In genomic region chr13:48602296-48603040, GRCh38 we compare ENCODE assay signal across 28 cellular contexts. TPM values are rescaled to one million over a fixed set of nuclear protein-coding genes. Genes with fewer than 3 reads are reported as not detected.
A peak's percentile ranks its signal among the peaks of the same experiment; 100 is the strongest.
DNase-seq lines count a peak whose midpoint lies in the region; ATAC-seq, FAIRE-seq and TF ChIP-seq lines count a peak whose summit lies in the region.
"Had no signal": no experiment of that assay in that cellular context is flagged by ENCODE, and none has a peak within 500 bp of the region (broad histone marks: within the 10 kb centered on the region; RNA-seq: fewer than 3 reads in every experiment).

No MANE protein-coding gene starts in this region.

- TF ChIP-seq CTCF in astrocyte (IDR thresholded peaks at IDR 0.05; ENCODE audit: insufficient read depth, low read depth, low read length) = no peak
- no peak for TF ChIP-seq CTCF in nephron (IDR thresholded peaks at IDR 0.05; ENCODE audit: unreplicated experiment in 3 of 3)

- FAIRE-seq in GM18507 (lab: Jason Lieb, UNC) = peak; percentile 15
- FAIRE-seq in astrocyte (lab: Jason Lieb, UNC) = no peak
- FAIRE-seq: bronchial epithelial cell, colon, keratinocyte, urothelium cell line had no signal

- no peak overlapping the region for H2AFZ ChIP-seq in astrocyte (ENCODE audit: low read depth, low read length)

- H3K27me3 Mint-ChIP-seq in astrocyte (ENCODE audit: low read depth, unreplicated experiment) (no peaks in the 10 kb centered on the region), nephron (ENCODE audit: low read depth) (no peaks in the 10 kb centered on the region)

- no peak for DNase-seq in GM18507 (ENCODE audit: extremely low spot score, insufficient read length, low read depth)
- no peak for DNase-seq in astrocyte (ENCODE audit: low read depth)
- no peak for DNase-seq in NCI-H1694 (lab: John Stamatoyannopoulos, UW)
- DNase-seq: activated CD4-positive, alpha-beta T cell treated with anti-CD3 and anti-CD28 coated beads, Interleukin-2, amount 50 U/mL, for 1 hour; activated naive CD4-positive, alpha-beta T cell treated with anti-CD3 and anti-CD28 coated beads for 36 hours; amniotic stem cell; effector CD4-positive, alpha-beta T cell; H7; mucosa of descending colon; NCI-H1105 treated with DMSO at 0.1 percent for 48 hours; NCI-H2029 treated with DMSO at 0.1 percent for 48 hours; NCI-H226; ovary; retina; stimulated activated CD4-positive, alpha-beta T cell treated with anti-CD3 and anti-CD28 coated beads, Interleukin-2, amount 100 ng/mL, for 24 hours had no signal

- H3K36me3 Mint-ChIP-seq in astrocyte (ENCODE audit: low read depth, unreplicated experiment) (peaks cover 5% of the 10 kb centered on the region), nephron (ENCODE audit: low read depth) (no peaks in the 10 kb centered on the region)

- H3K36me3 ChIP-seq in BLaER1 treated with 17β-estradiol and CSF1 and Interleukin-3, amounts not matched to agents 10 nM and 100 nM = peaks cover 0 to 5% (median 0%) of the 10 kb centered on the region in 11 experiments; a peak in 1 of 22 replicates
- no peaks in the 10 kb centered on the region for H3K36me3 ChIP-seq in astrocyte (ENCODE audit: insufficient read depth, low read length)
- H3K36me3 ChIP-seq: ovary had no signal

- peak overlapping the region in 1 of 10 experiments; percentile 0; a peak in 1 of 20 replicates for H3K4me3 ChIP-seq in BLaER1 treated with 17β-estradiol and CSF1 and Interleukin-3, amounts not matched to agents 10 nM and 100 nM
- H3K4me3 ChIP-seq in astrocyte (ENCODE audit: insufficient read depth, low read depth, low read length) = no peak overlapping the region
- H3K4me3 ChIP-seq: mucosa of descending colon, ovary had no signal

- H3K9ac ChIP-seq in BLaER1 treated with 17β-estradiol and CSF1 and Interleukin-3, amounts not matched to agents 10 nM and 100 nM = 0 out of 22 replicates have a peak overlapping the region, but pooled peaks of 1 of the 11 experiments have one; percentile 11
- no peak overlapping the region for H3K9ac ChIP-seq in astrocyte (ENCODE audit: low read length)

- no peaks in the 10 kb centered on the region for H3K79me2 ChIP-seq in astrocyte (ENCODE audit: insufficient read depth, low read length)

- H3K4me1 ChIP-seq in BLaER1 treated with 17β-estradiol and CSF1 and Interleukin-3, amounts not matched to agents 10 nM and 100 nM = peaks cover 9 to 43% (median 37%) of the 10 kb centered on the region in 10 experiments; a peak in 18 of 20 replicates
- H3K4me1 ChIP-seq in astrocyte (ENCODE audit: insufficient read depth, low read length) = peaks cover 17% of the 10 kb centered on the region

- H3K4me1 Mint-ChIP-seq in astrocyte (ENCODE audit: low read depth, unreplicated experiment) = peaks cover 34% of the 10 kb centered on the region
- peaks cover 24% of the 10 kb centered on the region for H3K4me1 Mint-ChIP-seq in nephron

- ATAC-seq in GM18517 (IDR thresholded peaks at IDR 0.05; ENCODE audit: unreplicated experiment) = no peak
- ATAC-seq in HG03108 (IDR thresholded peaks at IDR 0.05; ENCODE audit: unreplicated experiment) = no peak
- ATAC-seq: mucosa of descending colon; natural killer cell treated with Interleukin-12 subunit alpha and Interleukin-12 subunit beta and Interleukin-15 and Interleukin-18, amount 100 ng/mL, for 72 hours had no signal

- H3K4me3 Mint-ChIP-seq in astrocyte (ENCODE audit: unreplicated experiment) = no peak overlapping the region
- no peak overlapping the region for H3K4me3 Mint-ChIP-seq in nephron
- H3K4me3 Mint-ChIP-seq: activated naive CD4-positive, alpha-beta T cell treated with anti-CD3 and anti-CD28 coated beads for 36 hours; activated T-helper 1 cell treated with anti-CD3 and anti-CD28 coated beads, Interleukin-12 subunit alpha, Interleukin-12 subunit beta, Interleukin-2, Interleukin-4 antibody, amounts not matched to agents 30 ng/mL and 10 ng/mL and 1 ng/mL, durations not matched to agents 14 hours and 24 hours and 36 hours; natural killer cell treated with Interleukin-12 subunit alpha and Interleukin-12 subunit beta and Interleukin-15 and Interleukin-18, amount 100 ng/mL, for 72 hours had no signal

- H3K27ac Mint-ChIP-seq in astrocyte (ENCODE audit: unreplicated experiment) (peak overlapping the region; percentile 44), nephron (peak overlapping the region in 2 of 3 experiments; percentile 74 to 91)
- H3K27ac Mint-ChIP-seq: activated naive CD4-positive, alpha-beta T cell treated with anti-CD3 and anti-CD28 coated beads for 36 hours; activated T-helper 1 cell treated with anti-CD3 and anti-CD28 coated beads, Interleukin-12 subunit alpha, Interleukin-12 subunit beta, Interleukin-2, Interleukin-4 antibody, amounts not matched to agents 30 ng/mL and 10 ng/mL and 1 ng/mL, durations not matched to agents 14 hours and 24 hours and 36 hours; natural killer cell treated with Interleukin-12 subunit alpha and Interleukin-12 subunit beta and Interleukin-15 and Interleukin-18, amount 100 ng/mL, for 72 hours had no signal

- H3K27ac ChIP-seq in BLaER1 treated with 17β-estradiol and CSF1 and Interleukin-3, amounts not matched to agents 10 nM and 100 nM = no peak overlapping the region
- H3K27ac ChIP-seq in astrocyte (ENCODE audit: low read depth, low read length) = no peak overlapping the region

- H4K20me1 ChIP-seq in BLaER1 treated with 17β-estradiol and CSF1 and Interleukin-3, amounts not matched to agents 10 nM and 100 nM = no peaks in the 10 kb centered on the region
- no peaks in the 10 kb centered on the region for H4K20me1 ChIP-seq in astrocyte (ENCODE audit: insufficient read depth, low read length)

- peaks cover 48 to 58% (median 52%) of the 10 kb centered on the region in 11 experiments for H3K9me3 ChIP-seq in BLaER1 treated with 17β-estradiol and CSF1 and Interleukin-3, amounts not matched to agents 10 nM and 100 nM (replicated peaks in 1 of 11)
- no peaks in the 10 kb centered on the region for H3K9me3 ChIP-seq in astrocyte (ENCODE audit: insufficient read depth, low read depth, low read length)
- H3K9me3 ChIP-seq: ovary had no signal

- peak overlapping the region; percentile 24 to 86 (median 58); a peak in 21 of 22 replicates for H3K4me2 ChIP-seq in BLaER1 treated with 17β-estradiol and CSF1 and Interleukin-3, amounts not matched to agents 10 nM and 100 nM
- no peak overlapping the region for H3K4me2 ChIP-seq in astrocyte (ENCODE audit: low read length)

- no peaks in the 10 kb centered on the region for H3K27me3 ChIP-seq in BLaER1 treated with 17β-estradiol and CSF1 and Interleukin-3, amounts not matched to agents 10 nM and 100 nM
- H3K27me3 ChIP-seq in astrocyte (ENCODE audit: insufficient read depth, low read length) = no peaks in the 10 kb centered on the region
- H3K27me3 ChIP-seq: ovary had no signal

- H3K9me3 Mint-ChIP-seq in astrocyte (ENCODE audit: unreplicated experiment) (peaks cover 22% of the 10 kb centered on the region), nephron (peaks cover 41% of the 10 kb centered on the region)

RNA-seq across cellular contexts. Expression of gene CYSLTR2, which starts 51.3 kb away (rescaled TPM):
- 0.48 and 2.1 TPM in 2 replicates for total RNA-seq in astrocyte
- total RNA-seq: bronchial epithelial cell, epithelial cell of proximal tubule, H7, HT-29, MCF 10A had no signal
